Comparison of ENCODE assay signal across 8 cellular contexts in the genomic region with DNA sequence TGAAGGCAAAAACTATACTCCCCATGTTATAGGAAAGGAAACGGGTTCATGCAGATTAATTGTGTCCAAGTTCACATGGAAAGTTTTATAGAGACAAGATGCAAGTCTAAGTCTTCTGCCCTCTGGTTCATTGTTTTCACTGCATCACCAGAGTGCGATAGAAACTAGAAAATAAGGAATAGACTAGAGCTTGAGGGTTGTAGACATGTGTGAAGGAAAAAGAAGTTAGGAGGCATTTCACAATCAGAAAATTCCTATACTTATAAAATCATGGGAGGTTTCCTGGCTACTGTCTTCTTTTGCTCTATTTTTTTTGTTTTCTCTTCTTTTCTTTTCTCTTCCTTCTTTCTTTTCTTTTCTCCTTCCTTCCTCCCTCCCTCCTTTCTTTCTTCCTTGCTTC.
"Had no signal": no experiment of that assay in that cellular context is flagged by ENCODE, and none has a peak within 500 bp of the region (broad histone marks: within the 10 kb centered on the region; RNA-seq: fewer than 3 reads in every experiment).

No MANE protein-coding gene starts in this region.

- DNase-seq: GDM1, GF-D8 had no signal

- ATAC-seq: GM12878 had no signal

- FAIRE-seq: G401.6, GM12878, GM12891, GM12892, GM18507, GM19239 had no signal

- H3K4me3 ChIP-seq: GM12878 had no signal
